In genomic region chr9:92686954-92687353, GRCh38 we compare ENCODE assay signal across 11 cellular contexts. TPM values are rescaled to one million over a fixed set of nuclear protein-coding genes. Genes with fewer than 3 reads are reported as not detected.
DNase-seq lines count a peak whose midpoint lies in the region; ATAC-seq and TF ChIP-seq lines count a peak whose summit lies in the region.
"Had no signal": no experiment of that assay in that cellular context is flagged by ENCODE, and none has a peak within 500 bp of the region (broad histone marks: within the 10 kb centered on the region; RNA-seq: fewer than 3 reads in every experiment).

No MANE protein-coding gene starts in this region.

- no peak overlapping the region for H3K4me2 ChIP-seq in OCI-LY7 (ENCODE audit: low read length)

- no peak overlapping the region for H3K4me3 Mint-ChIP-seq in endodermal cell
- H3K4me3 Mint-ChIP-seq in activated naive CD4-positive, alpha-beta T cell treated with anti-CD3 and anti-CD28 coated beads, Interleukin-2, amount 10 ng/mL, durations not matched to agents 7 days and 5 days, result no peak overlapping the region
- H3K4me3 Mint-ChIP-seq: naive thymus-derived CD4-positive, alpha-beta T cell had no signal

- ATAC-seq in HG03565 (IDR thresholded peaks at IDR 0.05; ENCODE audit: unreplicated experiment), result no peak
- ATAC-seq: naive thymus-derived CD4-positive, alpha-beta T cell had no signal

- H3K4me3 ChIP-seq in cardiac muscle cell (no peak overlapping the region), OCI-LY7 (ENCODE audit: low read depth, low read length, poor library complexity, severe bottlenecking) (no peak overlapping the region), endodermal cell (ENCODE audit: low read length) (no peak overlapping the region)

- no peaks in the 10 kb centered on the region for H3K36me3 Mint-ChIP-seq in endodermal cell (ENCODE audit: low read depth)
- no peaks in the 10 kb centered on the region for H3K36me3 Mint-ChIP-seq in activated naive CD4-positive, alpha-beta T cell treated with anti-CD3 and anti-CD28 coated beads, Interleukin-2, amount 10 ng/mL, durations not matched to agents 7 days and 5 days

- H3K9me3 Mint-ChIP-seq in endodermal cell, result peaks cover 18% of the 10 kb centered on the region
- H3K9me3 Mint-ChIP-seq in activated naive CD4-positive, alpha-beta T cell treated with anti-CD3 and anti-CD28 coated beads, Interleukin-2, amount 10 ng/mL, durations not matched to agents 7 days and 5 days, result peaks cover 9% of the 10 kb centered on the region

- H2AFZ ChIP-seq in OCI-LY7 (ENCODE audit: low read length), result no peak overlapping the region

- intact Hi-C loops in cardiac septum (cut with DNase I), result no loop called here
- intact Hi-C loops in OCI-LY7 (cut with micrococcal nuclease; ENCODE audit: unreplicated experiment), result no loop called here

- H3K36me3 ChIP-seq in cardiac muscle cell (no peaks in the 10 kb centered on the region), OCI-LY7 (ENCODE audit: insufficient read depth, low read length) (no peaks in the 10 kb centered on the region), endodermal cell (ENCODE audit: control insufficient read depth, insufficient read depth, low read length) (no peaks in the 10 kb centered on the region)

- H3K27ac ChIP-seq in cardiac muscle cell, result no peak overlapping the region
- H3K27ac ChIP-seq in OCI-LY7 (ENCODE audit: low read depth, low read length, poor library complexity, severe bottlenecking), result no peak overlapping the region
- H3K27ac ChIP-seq in endodermal cell (ENCODE audit: low read depth, low read length), result no peak overlapping the region
- H3K27ac ChIP-seq: C4-2B had no signal

- no peak overlapping the region for H3K9ac ChIP-seq in endodermal cell (ENCODE audit: extremely low read depth, low read length, poor library complexity, severe bottlenecking)

- H3K4me1 Mint-ChIP-seq in endodermal cell, result no peaks in the 10 kb centered on the region
- no peaks in the 10 kb centered on the region for H3K4me1 Mint-ChIP-seq in activated naive CD4-positive, alpha-beta T cell treated with anti-CD3 and anti-CD28 coated beads, Interleukin-2, amount 10 ng/mL, durations not matched to agents 7 days and 5 days
- H3K4me1 Mint-ChIP-seq: naive thymus-derived CD4-positive, alpha-beta T cell had no signal

- H3K27me3 Mint-ChIP-seq in endodermal cell (ENCODE audit: insufficient read depth), result peaks cover 2% of the 10 kb centered on the region
- peaks cover 16% of the 10 kb centered on the region for H3K27me3 Mint-ChIP-seq in activated naive CD4-positive, alpha-beta T cell treated with anti-CD3 and anti-CD28 coated beads, Interleukin-2, amount 10 ng/mL, durations not matched to agents 7 days and 5 days

- H3K9me2 ChIP-seq in OCI-LY7 (ENCODE audit: insufficient read depth, low read length), result no peaks in the 10 kb centered on the region

- peak; percentile 17 for TF ChIP-seq CTCF in cardiac muscle cell (IDR thresholded peaks at IDR 0.05; ENCODE audit: low read depth, low read length)
- peak; percentile 52 for TF ChIP-seq CTCF in OCI-LY7 (conservative IDR thresholded peaks at IDR 0.05; ENCODE audit: low read length)
- peak; percentile 62 for TF ChIP-seq CTCF in endodermal cell (conservative IDR thresholded peaks at IDR 0.05)

- POLR2A ChIA-PET in OCI-LY7 (lab: Charles Lee), result interaction anchor here (0.7 kb wide), 1 partner anchor 59 kb away, joined by 3 read pairs; no protein-coding TSS in a partner anchor

- no TSS peak for BruUV-seq in OCI-LY7 (replicated peaks; lab: Mats Ljungman, UMichigan)

- CTCF ChIA-PET in OCI-LY7 (lab: Charles Lee; ENCODE audit: unreplicated experiment), result interaction anchor here (0.6 kb wide), 1 partner anchor 540 kb away, joined by 3 read pairs; no protein-coding TSS in a partner anchor
- CTCF ChIA-PET in activated naive CD4-positive, alpha-beta T cell treated with anti-CD3 and anti-CD28 coated beads, Interleukin-2, amount 10 ng/mL, durations not matched to agents 7 days and 5 days (lab: Charles Lee), result no interaction called here

- no peaks in the 10 kb centered on the region for H3K9me3 ChIP-seq in cardiac muscle cell (ENCODE audit: low read depth)
- no peaks in the 10 kb centered on the region for H3K9me3 ChIP-seq in OCI-LY7 (ENCODE audit: low read length)
- H3K9me3 ChIP-seq in endodermal cell (ENCODE audit: control insufficient read depth, low read length), result peaks cover 11% of the 10 kb centered on the region

- H3K27ac Mint-ChIP-seq in endodermal cell, result no peak overlapping the region
- no peak overlapping the region for H3K27ac Mint-ChIP-seq in activated naive CD4-positive, alpha-beta T cell treated with anti-CD3 and anti-CD28 coated beads, Interleukin-2, amount 10 ng/mL, durations not matched to agents 7 days and 5 days
- H3K27ac Mint-ChIP-seq: naive thymus-derived CD4-positive, alpha-beta T cell had no signal

- no peak for DNase-seq in cardiac muscle cell (ENCODE audit: low read depth in 1 of 2, low spot score in 1 of 2)
- no peak for DNase-seq in cardiac septum (ENCODE audit: low spot score)
- peak; percentile 35 for DNase-seq in OCI-LY7 (ENCODE audit: low spot score)
- DNase-seq in endodermal cell, result peak; percentile 66
- no peak for DNase-seq in foreskin melanocyte
- no peak for DNase-seq in activated naive CD4-positive, alpha-beta T cell treated with anti-CD3 and anti-CD28 coated beads, Interleukin-2, amount 10 ng/mL, durations not matched to agents 7 days and 5 days
- DNase-seq in NCI-H1105 treated with DMSO at 0.1 percent for 48 hours (lab: John Stamatoyannopoulos, UW), result no peak
- DNase-seq: naive thymus-derived CD4-positive, alpha-beta T cell; NCI-H345 had no signal

- no peaks in the 10 kb centered on the region for H3K79me2 ChIP-seq in OCI-LY7 (ENCODE audit: insufficient read depth, low read depth, low read length)

- WGBS in endodermal cell (ENCODE audit: insufficient coverage in 1 of 2, insufficient read length in 1 of 2), 2 experiments, result 76 to 81% methylated on average over 3 of the region's 3 CpGs

- H3K27me3 ChIP-seq in cardiac muscle cell, result no peaks in the 10 kb centered on the region
- no peaks in the 10 kb centered on the region for H3K27me3 ChIP-seq in endodermal cell (ENCODE audit: control insufficient read depth, insufficient read depth, low read length, poor library complexity, severe bottlenecking)

- H4K20me1 ChIP-seq in OCI-LY7 (ENCODE audit: insufficient read depth, low read length), result no peaks in the 10 kb centered on the region

- H3K4me1 ChIP-seq in cardiac muscle cell (ENCODE audit: low read depth) (no peaks in the 10 kb centered on the region), OCI-LY7 (ENCODE audit: insufficient read depth, low read length, poor library complexity, severe bottlenecking) (peaks cover 18% of the 10 kb centered on the region), endodermal cell (ENCODE audit: control insufficient read depth, insufficient read depth, low read length) (no peaks in the 10 kb centered on the region)

RNA-seq across cellular contexts. Expression of gene IPPK, which starts 17.0 kb away (rescaled TPM):
- total RNA-seq in cardiac muscle cell (7.0 and 7.8 TPM in 2 replicates), cardiac septum (13.1 TPM), OCI-LY7 (2022) (10.3 and 12.0 TPM in 2 replicates), endodermal cell (1 to 10 TPM; 9.3 TPM)
- polyA plus RNA-seq in cardiac muscle cell, result 6.4 and 7.1 TPM in 2 replicates
- 12.6 and 12.7 TPM in 2 replicates for total RNA-seq in OCI-LY7 (2014; rRNA removed; shearing (Covaris generic))
- 8.8 TPM for polyA plus RNA-seq in endodermal cell (2013, experiment 1 of 2)
- polyA plus RNA-seq in endodermal cell (2013, experiment 2 of 2), result 8.6 TPM

Comparison
In these comparisons a context has a peak if more than half of its experiments do, and no peak if none do; other contexts are left out.
1. DNase-seq: peak in OCI-LY7 (single experiment) and endodermal cell (single experiment); none in cardiac muscle cell (0 of 2), cardiac septum (single experiment), foreskin melanocyte (single experiment), activated naive CD4-positive, alpha-beta T cell treated with anti-CD3 and anti-CD28 coated beads, Interleukin-2, amount 10 ng/mL, durations not matched to agents 7 days and 5 days (single experiment) and NCI-H1105 treated with DMSO at 0.1 percent for 48 hours (single experiment).
2. Peak in every context shown above with its lines, with median percentiles within 50 percentile points of each other: CTCF ChIP-seq.